Comparison of ENCODE assay signal across 20 cellular contexts in genomic region chr3:54004351-54004750, GRCh38.
A peak's percentile ranks its signal among the peaks of the same experiment; 100 is the strongest.
DNase-seq lines count a peak whose midpoint lies in the region; ATAC-seq and TF ChIP-seq lines count a peak whose summit lies in the region.
"Had no signal": no experiment of that assay in that cellular context is flagged by ENCODE, and none has a peak within 500 bp of the region (broad histone marks: within the 10 kb centered on the region; RNA-seq: fewer than 3 reads in every experiment).

No MANE protein-coding gene starts in this region.

- TF ChIP-seq POLR2A in gastrocnemius medialis (IDR thresholded peaks at IDR 0.05): no peak

- no peaks in the 10 kb centered on the region for H3K4me1 ChIP-seq in gastrocnemius medialis
- H3K4me1 ChIP-seq: A549, BE2C had no signal

- intact Hi-C loops in gastrocnemius medialis (cut with DNase I; ENCODE audit: low total_unique reads): no loop called here

- no peaks in the 10 kb centered on the region for H3K9me3 ChIP-seq in gastrocnemius medialis
- H3K9me3 ChIP-seq: A549; BE2C; BLaER1 treated with 17β-estradiol and CSF1 and Interleukin-3, amounts not matched to agents 10 nM and 100 nM had no signal

- ATAC-seq in GM19351 (IDR thresholded peaks at IDR 0.05; ENCODE audit: unreplicated experiment): no peak
- no peak for ATAC-seq in HG02610 (IDR thresholded peaks at IDR 0.05; ENCODE audit: unreplicated experiment)
- no peak for ATAC-seq in gastrocnemius medialis
- ATAC-seq: A549 had no signal

- peak; percentile 5 for DNase-seq in HT1080 (ENCODE audit: low read depth)
- peak; percentile 43 for DNase-seq in NCI-H226
- DNase-seq in fibroblast of pulmonary artery (ENCODE audit: low read depth): peak; percentile 58
- DNase-seq in gastrocnemius medialis: no peak
- DNase-seq: 8988T; ACHN; AML-193; BE2C; CD4-positive, alpha-beta T cell; CD8-positive, alpha-beta memory T cell; DMS 273 treated with DMSO at 0.1 percent for 48 hours; DMS79; GF-D8; GM23248; H7; HCEC 1CT had no signal

- in situ Hi-C loops in gastrocnemius medialis (cut with MboI; ENCODE audit: low sequenced_read_pairs in 4 of 4): no loop called here

- no peak overlapping the region for H3K27ac ChIP-seq in gastrocnemius medialis
- H3K27ac ChIP-seq: A549; BLaER1 treated with 17β-estradiol and CSF1 and Interleukin-3, amounts not matched to agents 10 nM and 100 nM; GM23248 had no signal

- no peaks in the 10 kb centered on the region for H3K27me3 ChIP-seq in gastrocnemius medialis
- H3K27me3 ChIP-seq: BE2C; BLaER1 treated with 17β-estradiol and CSF1 and Interleukin-3, amounts not matched to agents 10 nM and 100 nM had no signal

- TF ChIP-seq CTCF in fibroblast of pulmonary artery (IDR thresholded peaks at IDR 0.05; ENCODE audit: low read length, missing control alignments) (no peak), gastrocnemius medialis (IDR thresholded peaks at IDR 0.05 in 4 of 5, conservative IDR thresholded peaks at IDR 0.05 in 1 of 5) (no peak)

- H3K36me3 ChIP-seq in gastrocnemius medialis: no peaks in the 10 kb centered on the region
- H3K36me3 ChIP-seq: BE2C; BLaER1 treated with 17β-estradiol and CSF1 and Interleukin-3, amounts not matched to agents 10 nM and 100 nM had no signal

- H3K4me3 ChIP-seq in fibroblast of pulmonary artery (replicated peaks; ENCODE audit: low read depth, low read length) (no peak overlapping the region), gastrocnemius medialis (no peak overlapping the region)
- H3K4me3 ChIP-seq: A549; BLaER1 treated with 17β-estradiol and CSF1 and Interleukin-3, amounts not matched to agents 10 nM and 100 nM; GM23248 had no signal

Comparison
In these comparisons a context has a peak if more than half of its experiments do, and no peak if none do; other contexts are left out.
1. DNase-seq: peak in HT1080 (single experiment), NCI-H226 (single experiment) and fibroblast of pulmonary artery (single experiment); none in gastrocnemius medialis (0 of 2).